In genomic region chr1:38129473-38129872, GRCh38 we compare ENCODE assay signal across 23 cellular contexts.
DNase-seq lines count a peak whose midpoint lies in the region; ATAC-seq and TF ChIP-seq lines count a peak whose summit lies in the region.
"Had no signal": no experiment of that assay in that cellular context is flagged by ENCODE, and none has a peak within 500 bp of the region (broad histone marks: within the 10 kb centered on the region; RNA-seq: fewer than 3 reads in every experiment).

No MANE protein-coding gene starts in this region.

- no peak overlapping the region for H4K91ac ChIP-seq in trophoblast cell (ENCODE audit: low read depth, low read length)

- H3K4me1 ChIP-seq in GM23338 (ENCODE audit: insufficient read depth) (peaks cover 9% of the 10 kb centered on the region; the same call in 1 of the 2 replicates), foreskin keratinocyte (peaks cover 21% of the 10 kb centered on the region), trophoblast cell (ENCODE audit: control insufficient read depth in 1 of 2, insufficient read depth in 2 of 2, low read length in 2 of 2) (peaks cover 19 to 32% of the 10 kb centered on the region in 2 experiments)
- H3K4me1 ChIP-seq: right atrium auricular region had no signal

- CTCF ChIA-PET in BJ (lab: Yijun Ruan, JAX), result interaction anchor here (1.3 kb wide), 1 partner anchor 16 kb away, joined by 3 read pairs; no protein-coding TSS in a partner anchor

- no peak overlapping the region for H3K4me3 Mint-ChIP-seq in GM23338
- H3K4me3 Mint-ChIP-seq: CD4-positive, CD25-positive, alpha-beta regulatory T cell had no signal

- ATAC-seq in GM23338 (peak; percentile 49), foreskin keratinocyte (no peak), GM18502 (IDR thresholded peaks at IDR 0.05; ENCODE audit: poor library complexity, unreplicated experiment) (no peak)
- ATAC-seq in stimulated activated naive CD8-positive, alpha-beta T cell treated with anti-CD3 and anti-CD28 coated beads, Interleukin-15, Interleukin-2, amounts not matched to agents 100 U/mL and 50 U/mL, for 24 hours, result no peak
- ATAC-seq: gastroesophageal sphincter, K562 had no signal

- H3K4ac ChIP-seq in trophoblast cell (ENCODE audit: low read depth, low read length), result no peak overlapping the region

- no peak overlapping the region for H3K27ac Mint-ChIP-seq in GM23338
- H3K27ac Mint-ChIP-seq: CD4-positive, CD25-positive, alpha-beta regulatory T cell had no signal

- H2BK12ac ChIP-seq in trophoblast cell (ENCODE audit: low read length), result no peak overlapping the region

- TF ChIP-seq CTCF in BJ (IDR thresholded peaks at IDR 0.05; ENCODE audit: insufficient read depth, low read depth, low read length) (0 out of 2 replicates have a peak, but pooled peaks have one; percentile 5), GM23338 (conservative IDR thresholded peaks at IDR 0.05; ENCODE audit: low read depth in 2 of 2) (peak; percentile 52 to 71), foreskin keratinocyte (conservative IDR thresholded peaks at IDR 0.05) (peak; percentile 18)

- H3K79me1 ChIP-seq in trophoblast cell (ENCODE audit: low read length), result peaks cover 7% of the 10 kb centered on the region

- no peaks in the 10 kb centered on the region for H3K9me3 ChIP-seq in trophoblast cell (ENCODE audit: insufficient read depth, low read depth, low read length)
- H3K9me3 ChIP-seq: esophagus muscularis mucosa, gastroesophageal sphincter, right atrium auricular region had no signal

- no peak overlapping the region for H3K23ac ChIP-seq in trophoblast cell (ENCODE audit: low read length)

- H3K36me3 ChIP-seq in BJ (ENCODE audit: control insufficient read depth, insufficient read depth, low read length), result no peaks in the 10 kb centered on the region
- H3K36me3 ChIP-seq in GM23338 (ENCODE audit: insufficient read depth), result no peaks in the 10 kb centered on the region
- no peaks in the 10 kb centered on the region for H3K36me3 ChIP-seq in trophoblast cell (ENCODE audit: control insufficient read depth in 1 of 2, insufficient read depth in 2 of 2, low read length in 2 of 2)
- H3K36me3 ChIP-seq: esophagus muscularis mucosa, gastroesophageal sphincter, right atrium auricular region had no signal

- H2BK120ac ChIP-seq in trophoblast cell (ENCODE audit: insufficient read depth, low read length, poor library complexity), result no peak overlapping the region

- H3K79me2 ChIP-seq in GM23338 (replicated peaks; ENCODE audit: insufficient read depth) (no peaks in the 10 kb centered on the region), trophoblast cell (ENCODE audit: control insufficient read depth, insufficient read depth, low read length, poor library complexity) (no peaks in the 10 kb centered on the region)

- in situ Hi-C loops in SK-MEL-5 (cut with HindIII; ENCODE audit: low pct_unique_long_range_greater_than_20kb, low sequenced_read_pairs), result no loop called here

- peaks cover 31% of the 10 kb centered on the region for H3K4me1 Mint-ChIP-seq in GM23338
- H3K4me1 Mint-ChIP-seq: CD4-positive, CD25-positive, alpha-beta regulatory T cell had no signal

- no peaks in the 10 kb centered on the region for H3K36me3 Mint-ChIP-seq in GM23338 (ENCODE audit: low read depth)
- H3K36me3 Mint-ChIP-seq: CD4-positive, CD25-positive, alpha-beta regulatory T cell had no signal

- POLR2A ChIA-PET in BJ (lab: Charles Lee), result no interaction called here

- no peak overlapping the region for H3K14ac ChIP-seq in trophoblast cell (ENCODE audit: low read length)

- H3K4me3 ChIP-seq in BJ (ENCODE audit: low read depth, low read length) (no peak overlapping the region), GM23338 (no peak overlapping the region), trophoblast cell (ENCODE audit: low read depth, low read length) (no peak overlapping the region)
- H3K4me3 ChIP-seq: esophagus muscularis mucosa, gastroesophageal sphincter, K562, lung, right atrium auricular region had no signal

- H4K20me1 ChIP-seq in GM23338 (replicated peaks; ENCODE audit: insufficient read depth), result no peaks in the 10 kb centered on the region

- no peaks in the 10 kb centered on the region for H3K9me3 Mint-ChIP-seq in GM23338

- no CpG with 5 or more reads among the region's 5 CpGs for WGBS in trophoblast cell (ENCODE audit: extremely low coverage, insufficient coverage, insufficient read length)

- no peak overlapping the region for H3K9ac ChIP-seq in trophoblast cell (ENCODE audit: low read length)

- H4K8ac ChIP-seq in trophoblast cell (ENCODE audit: low read depth, low read length), result no peak overlapping the region

- no peak overlapping the region for H3K18ac ChIP-seq in trophoblast cell (ENCODE audit: low read length)

- no peaks in the 10 kb centered on the region for H3K9me2 ChIP-seq in GM23338 (ENCODE audit: insufficient read depth)

- H2AFZ ChIP-seq in GM23338 (no peak overlapping the region), trophoblast cell (ENCODE audit: insufficient read depth, low read length, poor library complexity) (no peak overlapping the region)

- no peaks in the 10 kb centered on the region for H3F3A ChIP-seq in GM23338 (replicated peaks; ENCODE audit: low read depth)

- H3K27me3 ChIP-seq in BJ (ENCODE audit: control insufficient read depth, insufficient read depth, low read length) (peaks cover 26% of the 10 kb centered on the region), GM23338 (ENCODE audit: insufficient read depth) (peaks cover 13% of the 10 kb centered on the region), foreskin keratinocyte (peaks cover 4% of the 10 kb centered on the region), trophoblast cell (ENCODE audit: insufficient read depth, low read length) (no peaks in the 10 kb centered on the region)
- H3K27me3 ChIP-seq: right atrium auricular region had no signal

- H3K27me3 Mint-ChIP-seq in GM23338 (ENCODE audit: insufficient read depth, low read depth, poor library complexity), result peaks cover 15% of the 10 kb centered on the region

- no peak overlapping the region for H4K12ac ChIP-seq in trophoblast cell (ENCODE audit: low read depth, low read length)

- no peak overlapping the region for H2AK5ac ChIP-seq in trophoblast cell (ENCODE audit: low read length)

- DNase-seq in BJ (ENCODE audit: low read depth), result no peak
- DNase-seq in GM23338 (ENCODE audit: low spot score), result peak; percentile 53
- peak; percentile 15 for DNase-seq in SK-MEL-5 (ENCODE audit: low read depth, low spot score)
- DNase-seq in foreskin keratinocyte, result no peak
- DNase-seq in NCI-H524 (lab: John Stamatoyannopoulos, UW), result no peak
- DNase-seq in stimulated activated naive CD8-positive, alpha-beta T cell treated with anti-CD3 and anti-CD28 coated beads, Interleukin-15, Interleukin-2, amounts not matched to agents 100 U/mL and 50 U/mL, for 24 hours, result no peak
- no peak for DNase-seq in trophoblast cell
- DNase-seq: activated naive CD4-positive, alpha-beta T cell treated with anti-CD3 and anti-CD28 coated beads, Interleukin-2, amount 50 U/mL, for 16 hours; anterior cingulate cortex; CD4-positive, CD25-positive, alpha-beta regulatory T cell; DMS153; effector CD4-positive, alpha-beta T cell; kidney; NCI-H1694 treated with DMSO at 0.1 percent for 48 hours; occipital lobe; stimulated activated CD4-positive, alpha-beta T cell treated with anti-CD3 and anti-CD28 coated beads, Interleukin-15, amount 100 ng/mL, for 24 hours; SW 1271 had no signal

- H2BK5ac ChIP-seq in trophoblast cell (ENCODE audit: low read depth, low read length, poor library complexity), result no peak overlapping the region

- H3K27ac ChIP-seq in GM23338 (ENCODE audit: low read depth) (no peak overlapping the region), foreskin keratinocyte (no peak overlapping the region), trophoblast cell (ENCODE audit: low read depth, low read length) (no peak overlapping the region)
- H3K27ac ChIP-seq: esophagus muscularis mucosa, gastroesophageal sphincter, right atrium auricular region had no signal

- H3K4me2 ChIP-seq in GM23338, result no peak overlapping the region
- H3K4me2 ChIP-seq in trophoblast cell (ENCODE audit: low read length), result no peak overlapping the region

TF ChIP-seq in GM23338, 12 proteins besides CTCF, POLR2A, EP300 and RAD21 (continues in another document):
- no peak for TF ChIP-seq ZNF331 (CRISPR knock-in tag; IDR thresholded peaks at IDR 0.05; ENCODE audit: low read depth)

Comparison
In these comparisons a context has a peak if more than half of its experiments do, and no peak if none do; other contexts are left out.
1. DNase-seq: peak in GM23338 (single experiment) and SK-MEL-5 (single experiment); none in BJ (single experiment), foreskin keratinocyte (0 of 2), NCI-H524 (0 of 2), stimulated activated naive CD8-positive, alpha-beta T cell treated with anti-CD3 and anti-CD28 coated beads, Interleukin-15, Interleukin-2, amounts not matched to agents 100 U/mL and 50 U/mL, for 24 hours (single experiment) and trophoblast cell (0 of 2).
2. CTCF ChIP-seq: peak in every context shown above with its lines; median percentile 62 in GM23338; 18 in foreskin keratinocyte; 5 in BJ.